In genomic region chr11:75505966-75506692, GRCh38 we compare ENCODE assay signal across 1 cellular context.
TF ChIP-seq lines count a peak whose summit lies in the region.

No MANE protein-coding gene starts in this region.

TF ChIP-seq in HepG2, 621 proteins besides CTCF, POLR2A, EP300 and RAD21:
- TF ChIP-seq ATF6 (CRISPR knock-in tag; conservative IDR thresholded peaks at IDR 0.05) (no peak), ZKSCAN1 (IDR thresholded peaks at IDR 0.05; ENCODE audit: low read length) (peak; percentile 32; the same call in 1 of the 2 replicates), ZNF646 (CRISPR knock-in tag; IDR thresholded peaks at IDR 0.05) (no peak), ZNF501 (CRISPR knock-in tag; IDR thresholded peaks at IDR 0.05) (no peak), ARNT (IDR thresholded peaks at IDR 0.05) (no peak), SALL2 (CRISPR knock-in tag; IDR thresholded peaks at IDR 0.05) (no peak), KLF16 (CRISPR knock-in tag; IDR thresholded peaks at IDR 0.05) (no peak)
